14 cellular contexts compared by ENCODE assay signal in genomic region chr6:147821266-147821665, GRCh38.
A peak's percentile ranks its signal among the peaks of the same experiment; 100 is the strongest.
DNase-seq lines count a peak whose midpoint lies in the region; ATAC-seq and TF ChIP-seq lines count a peak whose summit lies in the region.
"Had no signal": no experiment of that assay in that cellular context is flagged by ENCODE, and none has a peak within 500 bp of the region (broad histone marks: within the 10 kb centered on the region; RNA-seq: fewer than 3 reads in every experiment).

No MANE protein-coding gene starts in this region.

- H4K20me1 ChIP-seq in neural cell (ENCODE audit: insufficient read depth), result no peaks in the 10 kb centered on the region

- H3K36me3 Mint-ChIP-seq in activated T-helper 2 cell treated with anti-CD3 and anti-CD28 coated beads, Interferon-gamma antibody, Interleukin-2, Interleukin-4, amounts not matched to agents 10 μg/mL and 5 μg/mL and 100 μg/mL, durations not matched to agents 14 hours and 24 hours and 36 hours (ENCODE audit: low read depth), result no peaks in the 10 kb centered on the region
- H3K36me3 Mint-ChIP-seq: CD14-positive monocyte had no signal

- no peak overlapping the region for H4K91ac ChIP-seq in mesenchymal stem cell (ENCODE audit: low read length)

- H3K27ac ChIP-seq in neural cell (ENCODE audit: low read length) (no peak overlapping the region), upper lobe of right lung (no peak overlapping the region), mesenchymal stem cell (ENCODE audit: low read length, poor library complexity, severe bottlenecking) (no peak overlapping the region)

- H3K27me3 ChIP-seq in neural cell (ENCODE audit: insufficient read depth, low read depth, low read length) (no peaks in the 10 kb centered on the region), upper lobe of right lung (no peaks in the 10 kb centered on the region), mesenchymal stem cell (ENCODE audit: control insufficient read depth in 1 of 2, insufficient read depth in 1 of 2, low read length in 2 of 2) (no peaks in the 10 kb centered on the region)

- H3K4me1 ChIP-seq in upper lobe of right lung (no peaks in the 10 kb centered on the region), mesenchymal stem cell (ENCODE audit: control insufficient read depth, insufficient read depth, low read depth, low read length) (no peaks in the 10 kb centered on the region)

- H3K4me1 Mint-ChIP-seq in activated T-helper 2 cell treated with anti-CD3 and anti-CD28 coated beads, Interferon-gamma antibody, Interleukin-2, Interleukin-4, amounts not matched to agents 10 μg/mL and 5 μg/mL and 100 μg/mL, durations not matched to agents 14 hours and 24 hours and 36 hours (ENCODE audit: low read depth), result no peaks in the 10 kb centered on the region
- H3K4me1 Mint-ChIP-seq: CD14-positive monocyte had no signal

- H2BK12ac ChIP-seq in mesenchymal stem cell (ENCODE audit: low read length in 2 of 2), result no peak overlapping the region

- TF ChIP-seq RAD21 in neural cell (conservative IDR thresholded peaks at IDR 0.05), result no peak

- H3K4me3 Mint-ChIP-seq in activated T-helper 2 cell treated with anti-CD3 and anti-CD28 coated beads, Interferon-gamma antibody, Interleukin-2, Interleukin-4, amounts not matched to agents 10 μg/mL and 5 μg/mL and 100 μg/mL, durations not matched to agents 14 hours and 24 hours and 36 hours (ENCODE audit: low read depth), result no peak overlapping the region
- H3K4me3 Mint-ChIP-seq: CD14-positive monocyte had no signal

- H2BK15ac ChIP-seq in mesenchymal stem cell (ENCODE audit: low read depth, poor library complexity, severe bottlenecking), result no peak overlapping the region

- TF ChIP-seq CTCF in neural cell (IDR thresholded peaks at IDR 0.05; ENCODE audit: poor library complexity, severe bottlenecking) (no peak), upper lobe of right lung (IDR thresholded peaks at IDR 0.05) (no peak)

- no peak overlapping the region for H2AFZ ChIP-seq in neural cell (ENCODE audit: low read depth, low read length)
- no peak overlapping the region for H2AFZ ChIP-seq in mesenchymal stem cell (ENCODE audit: low read depth, low read length)

- H3F3A ChIP-seq in neural cell (ENCODE audit: insufficient read depth, low read length, poor library complexity, severe bottlenecking), result peaks cover 3% of the 10 kb centered on the region

- no peak overlapping the region for H3K14ac ChIP-seq in mesenchymal stem cell (ENCODE audit: low read length in 2 of 2)

- no peak overlapping the region for H2AK5ac ChIP-seq in mesenchymal stem cell (ENCODE audit: low read length, severe bottlenecking)

- H3K27me3 Mint-ChIP-seq in activated T-helper 2 cell treated with anti-CD3 and anti-CD28 coated beads, Interferon-gamma antibody, Interleukin-2, Interleukin-4, amounts not matched to agents 10 μg/mL and 5 μg/mL and 100 μg/mL, durations not matched to agents 14 hours and 24 hours and 36 hours (ENCODE audit: low read depth), result no peaks in the 10 kb centered on the region

- H3K9me3 Mint-ChIP-seq in activated T-helper 2 cell treated with anti-CD3 and anti-CD28 coated beads, Interferon-gamma antibody, Interleukin-2, Interleukin-4, amounts not matched to agents 10 μg/mL and 5 μg/mL and 100 μg/mL, durations not matched to agents 14 hours and 24 hours and 36 hours, result no peaks in the 10 kb centered on the region

- no peak overlapping the region for H2BK5ac ChIP-seq in mesenchymal stem cell (ENCODE audit: low read depth, low read length, poor library complexity, severe bottlenecking)

- H2BK120ac ChIP-seq in mesenchymal stem cell (ENCODE audit: low read depth, low read length), result no peak overlapping the region

- no peak overlapping the region for H3K4ac ChIP-seq in mesenchymal stem cell (ENCODE audit: low read depth in 1 of 2, low read length in 2 of 2)

- H3K9ac ChIP-seq in neural cell (ENCODE audit: low read length) (no peak overlapping the region), mesenchymal stem cell (ENCODE audit: low read length) (no peak overlapping the region)

- no peak overlapping the region for H3K18ac ChIP-seq in mesenchymal stem cell (ENCODE audit: low read depth in 1 of 2, low read length in 2 of 2)

- DNase-seq in NCI-H146 (lab: John Stamatoyannopoulos, UW), result peak; percentile 89
- DNase-seq in astrocyte of the hippocampus (ENCODE audit: low read depth, low spot score), result peak; percentile 20
- no peak for DNase-seq in upper lobe of right lung
- DNase-seq in activated T-helper 2 cell treated with anti-CD3 and anti-CD28 coated beads, Interferon-gamma antibody, Interleukin-2, Interleukin-4, amounts not matched to agents 10 μg/mL and 5 μg/mL and 100 μg/mL, durations not matched to agents 14 hours and 24 hours and 36 hours (ENCODE audit: low spot score), result no peak
- DNase-seq in mesenchymal stem cell, result no peak
- DNase-seq: EL, NCI-H1105, NCI-H187 treated with DMSO at 0.1 percent for 48 hours, NCI-H2171, NCI-H510A, NCI-H82 had no signal

- peak overlapping the region; percentile 30 for H3K4me3 ChIP-seq in neural cell (ENCODE audit: low read length)
- peak overlapping the region; percentile 9 for H3K4me3 ChIP-seq in upper lobe of right lung
- no peak overlapping the region for H3K4me3 ChIP-seq in mesenchymal stem cell (ENCODE audit: insufficient read depth in 1 of 2, low read depth in 1 of 2, low read length in 2 of 2)

- H3K9me2 ChIP-seq in neural cell (ENCODE audit: insufficient read depth, low read length), result no peaks in the 10 kb centered on the region

- H3K4me2 ChIP-seq in neural cell (ENCODE audit: low read length) (peak overlapping the region; percentile 7), mesenchymal stem cell (ENCODE audit: low read length, poor library complexity, severe bottlenecking) (no peak overlapping the region)

- intact Hi-C loops in upper lobe of right lung (cut with DNase I), result no loop called here
- intact Hi-C loops in activated T-helper 2 cell treated with anti-CD3 and anti-CD28 coated beads, Interferon-gamma antibody, Interleukin-2, Interleukin-4, amounts not matched to agents 10 μg/mL and 5 μg/mL and 100 μg/mL, durations not matched to agents 14 hours and 24 hours and 36 hours (cut with micrococcal nuclease), result no loop called here

- H4K8ac ChIP-seq in mesenchymal stem cell (ENCODE audit: low read length), result no peak overlapping the region

- H3K36me3 ChIP-seq in neural cell (ENCODE audit: insufficient read depth, low read length) (no peaks in the 10 kb centered on the region), upper lobe of right lung (no peaks in the 10 kb centered on the region), mesenchymal stem cell (ENCODE audit: control insufficient read depth in 1 of 2, insufficient read depth in 2 of 2, low read depth in 1 of 2, low read length in 2 of 2) (no peaks in the 10 kb centered on the region)

- H3K27ac Mint-ChIP-seq in activated T-helper 2 cell treated with anti-CD3 and anti-CD28 coated beads, Interferon-gamma antibody, Interleukin-2, Interleukin-4, amounts not matched to agents 10 μg/mL and 5 μg/mL and 100 μg/mL, durations not matched to agents 14 hours and 24 hours and 36 hours, result no peak overlapping the region
- H3K27ac Mint-ChIP-seq: CD14-positive monocyte had no signal

- WGBS in mesenchymal stem cell, result 91% methylated on average over 10 of the region's 10 CpGs

- H3K79me1 ChIP-seq in mesenchymal stem cell (replicated peaks; ENCODE audit: low read length, poor library complexity, severe bottlenecking), result no peaks in the 10 kb centered on the region

- ATAC-seq in upper lobe of right lung, result no peak
- ATAC-seq in HG02763 (IDR thresholded peaks at IDR 0.05; ENCODE audit: unreplicated experiment), result no peak

- no peaks in the 10 kb centered on the region for H3K9me3 ChIP-seq in neural cell (ENCODE audit: low read length)
- H3K9me3 ChIP-seq in upper lobe of right lung, result no peaks in the 10 kb centered on the region
- no peaks in the 10 kb centered on the region for H3K9me3 ChIP-seq in mesenchymal stem cell (ENCODE audit: control insufficient read depth, low read length)

- no peaks in the 10 kb centered on the region for H3K79me2 ChIP-seq in neural cell (replicated peaks; ENCODE audit: insufficient read depth, low read length)

- no peak overlapping the region for H3K23ac ChIP-seq in mesenchymal stem cell (ENCODE audit: low read length in 2 of 2)

- no peak for TF ChIP-seq EP300 in neural cell (conservative IDR thresholded peaks at IDR 0.05; ENCODE audit: poor library complexity, severe bottlenecking)

TF ChIP-seq in neural cell, 6 proteins besides CTCF, POLR2A, EP300 and RAD21:
- TF ChIP-seq EZH2 (IDR thresholded peaks at IDR 0.05; ENCODE audit: borderline replicate concordance, insufficient read depth, low read length, poor library complexity, severe bottlenecking), result no peak
- TF ChIP-seq MXI1 (conservative IDR thresholded peaks at IDR 0.05; ENCODE audit: poor library complexity, severe bottlenecking), result peak; percentile 22
- TF ChIP-seq POLR2AphosphoS5 (IDR thresholded peaks at IDR 0.05), result peak; percentile 33

Comparison
In these comparisons a context has a peak if more than half of its experiments do, and no peak if none do; other contexts are left out.
1. DNase-seq: peak in NCI-H146 (single experiment) and astrocyte of the hippocampus (single experiment); none in upper lobe of right lung (single experiment), activated T-helper 2 cell treated with anti-CD3 and anti-CD28 coated beads, Interferon-gamma antibody, Interleukin-2, Interleukin-4, amounts not matched to agents 10 μg/mL and 5 μg/mL and 100 μg/mL, durations not matched to agents 14 hours and 24 hours and 36 hours (single experiment) and mesenchymal stem cell (single experiment).
2. H3K4me3 ChIP-seq: peak in neural cell (single experiment) and upper lobe of right lung (single experiment); none in mesenchymal stem cell (0 of 2).